ENCODE assay signal across 1 cellular context in genomic region chr1:20732071-20732587, GRCh38.
A peak's percentile ranks its signal among the peaks of the same experiment; 100 is the strongest.
TF ChIP-seq lines count a peak whose summit lies in the region.

No MANE protein-coding gene starts in this region.

TF ChIP-seq in K562, 482 proteins besides CTCF, POLR2A, EP300 and RAD21 (continued from another document):
- TF ChIP-seq SREBF1 (IDR thresholded peaks at IDR 0.05; ENCODE audit: borderline replicate concordance, low read depth, low read length): no peak
- TF ChIP-seq ZNF436 (CRISPR knock-in tag; IDR thresholded peaks at IDR 0.05): peak; percentile 69; the same call in 1 of the 2 replicates
- TF ChIP-seq MLX (CRISPR knock-in tag; conservative IDR thresholded peaks at IDR 0.05): no peak
- peak; percentile 71 for TF ChIP-seq BCOR (IDR thresholded peaks at IDR 0.05)
- no peak for TF ChIP-seq MAFF (IDR thresholded peaks at IDR 0.05; ENCODE audit: low read length)
- no peak for TF ChIP-seq ZNF282 (CRISPR knock-in tag; IDR thresholded peaks at IDR 0.05)
- no peak for TF ChIP-seq GATAD2A (IDR thresholded peaks at IDR 0.05)
- TF ChIP-seq CREM (IDR thresholded peaks at IDR 0.05; ENCODE audit: low read depth): peak; percentile 6; the same call in 1 of the 2 replicates
- no peak for TF ChIP-seq ZNF561 (CRISPR knock-in tag; conservative IDR thresholded peaks at IDR 0.05)
- no peak for TF ChIP-seq ATF4 (CRISPR knock-in tag; IDR thresholded peaks at IDR 0.05)
- TF ChIP-seq NR4A1 (CRISPR knock-in tag; IDR thresholded peaks at IDR 0.05): no peak
- no peak for TF ChIP-seq NR4A1 (tag; IDR thresholded peaks at IDR 0.05)
- TF ChIP-seq GTF2A2 (tag; IDR thresholded peaks at IDR 0.05): no peak
- TF ChIP-seq RBFOX2 (IDR thresholded peaks at IDR 0.05; ENCODE audit: low read depth, low read length): no peak
- no peak for TF ChIP-seq FOSL1 (tag; conservative IDR thresholded peaks at IDR 0.05)
- TF ChIP-seq FOXA1 (IDR thresholded peaks at IDR 0.05; ENCODE audit: borderline replicate concordance): no peak
- TF ChIP-seq ZNF280A (IDR thresholded peaks at IDR 0.05; ENCODE audit: low read depth, partially characterized antibody): no peak
- TF ChIP-seq KDM1A (IDR thresholded peaks at IDR 0.05): 0 out of 4 replicates have a peak, but pooled peaks of 1 of the 2 experiments have one; percentile 31
- no peak for TF ChIP-seq ZBTB11 (CRISPR knock-in tag; IDR thresholded peaks at IDR 0.05)
- TF ChIP-seq BRD9 (IDR thresholded peaks at IDR 0.05; ENCODE audit: low read depth, partially characterized antibody): no peak
- peak; percentile 48; the same call in 1 of the 2 replicates for TF ChIP-seq ZBTB33 (CRISPR knock-in tag; IDR thresholded peaks at IDR 0.05)
- TF ChIP-seq TCF7 (IDR thresholded peaks at IDR 0.05; ENCODE audit: borderline replicate concordance): no peak
- no peak for TF ChIP-seq CBX1 (IDR thresholded peaks at IDR 0.05; ENCODE audit: low read depth)
- TF ChIP-seq ZFP36 (IDR thresholded peaks at IDR 0.05; ENCODE audit: low read depth, low read length, partially characterized antibody): peak; percentile 97
- TF ChIP-seq ARID3B (CRISPR knock-in tag; IDR thresholded peaks at IDR 0.05; ENCODE audit: borderline replicate concordance): no peak
- peak; percentile 71 for TF ChIP-seq RBM25 (IDR thresholded peaks at IDR 0.05; ENCODE audit: low read depth, low read length, severe bottlenecking)
- peak; percentile 21; the same call in 1 of the 2 replicates for TF ChIP-seq HNRNPL (IDR thresholded peaks at IDR 0.05; ENCODE audit: low read depth, low read length)
- TF ChIP-seq LARP7 (IDR thresholded peaks at IDR 0.05): no peak
